Comparison of ENCODE assay signal across 1 cellular context in the genomic region with DNA sequence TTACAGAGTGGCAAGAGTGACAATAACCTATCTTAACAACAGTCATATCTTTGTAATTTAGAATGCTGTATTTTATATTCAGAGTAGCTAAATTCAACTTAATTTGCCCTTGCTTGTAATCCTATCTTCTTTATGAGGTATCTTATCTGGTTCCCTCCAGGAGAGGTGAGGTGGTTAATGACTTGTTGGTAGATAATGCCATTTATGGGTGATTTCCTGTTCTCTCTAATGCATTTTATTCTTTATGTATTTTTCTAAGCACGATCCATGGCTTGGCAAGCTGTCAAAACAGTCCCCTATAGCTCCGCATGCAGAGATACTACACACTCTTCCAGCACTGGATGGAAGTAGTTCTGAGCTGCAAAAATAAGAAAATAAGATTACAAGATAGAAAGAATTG.
TF ChIP-seq lines count a peak whose summit lies in the region.

No MANE protein-coding gene starts in this region.

TF ChIP-seq in HEK293, 187 proteins besides CTCF, POLR2A, EP300 and RAD21 (continued from another document and continues in another):
- TF ChIP-seq SETDB1 (IDR thresholded peaks at IDR 0.05; ENCODE audit: insufficient read length, low read length) (peak; percentile 29), PBX3 (CRISPR knock-in tag; IDR thresholded peaks at IDR 0.05) (no peak), GLI2 (tag by site-specific recombination; IDR thresholded peaks at IDR 0.05; ENCODE audit: borderline replicate concordance, low read depth) (peak; percentile 84), OSR2 (tag by site-specific recombination; IDR thresholded peaks at IDR 0.05) (peak; percentile 97), SCRT2 (tag by site-specific recombination; IDR thresholded peaks at IDR 0.05) (no peak), HOXC10 (CRISPR knock-in tag; IDR thresholded peaks at IDR 0.05) (no peak), ZFP37 (tag by site-specific recombination; IDR thresholded peaks at IDR 0.05) (peak; percentile 46; the same call in 1 of the 2 replicates), ZNF146 (tag by site-specific recombination; IDR thresholded peaks at IDR 0.05) (no peak), ZNF549 (tag by site-specific recombination; IDR thresholded peaks at IDR 0.05) (no peak), ZNF423 (tag by site-specific recombination; IDR thresholded peaks at IDR 0.05) (no peak), FEZF1 (tag by site-specific recombination; IDR thresholded peaks at IDR 0.05) (peak; percentile 99), SP3 (tag by site-specific recombination; IDR thresholded peaks at IDR 0.05) (no peak), ZNF48 (tag by site-specific recombination; IDR thresholded peaks at IDR 0.05) (no peak), ZNF133 (tag by site-specific recombination; IDR thresholded peaks at IDR 0.05) (no peak), INSM2 (tag by site-specific recombination; IDR thresholded peaks at IDR 0.05) (no peak), PRDM2 (tag by site-specific recombination; IDR thresholded peaks at IDR 0.05; ENCODE audit: borderline replicate concordance) (no peak), ZSCAN16 (tag by site-specific recombination; IDR thresholded peaks at IDR 0.05) (no peak), ZNF280D (tag by site-specific recombination; IDR thresholded peaks at IDR 0.05) (no peak), GLIS2 (tag by site-specific recombination; IDR thresholded peaks at IDR 0.05) (no peak), ZNF654 (tag by site-specific recombination; IDR thresholded peaks at IDR 0.05; ENCODE audit: low read depth) (no peak), ZBTB48 (tag by site-specific recombination; IDR thresholded peaks at IDR 0.05) (no peak), ZNF837 (tag by site-specific recombination; IDR thresholded peaks at IDR 0.05) (no peak), ZNF777 (tag by site-specific recombination; IDR thresholded peaks at IDR 0.05; ENCODE audit: borderline replicate concordance) (no peak), ZNF792 (tag by site-specific recombination; IDR thresholded peaks at IDR 0.05) (no peak), YY1 (tag by site-specific recombination; IDR thresholded peaks at IDR 0.05) (no peak; the same call in 1 of the 2 replicates), SALL2 (tag by site-specific recombination; IDR thresholded peaks at IDR 0.05; ENCODE audit: borderline replicate concordance) (no peak), KLF17 (tag by site-specific recombination; IDR thresholded peaks at IDR 0.05) (no peak), ZNF311 (tag by site-specific recombination; IDR thresholded peaks at IDR 0.05; ENCODE audit: borderline replicate concordance) (no peak), ZNF248 (tag by site-specific recombination; IDR thresholded peaks at IDR 0.05) (no peak), KLF9 (tag by site-specific recombination; IDR thresholded peaks at IDR 0.05; ENCODE audit: low read depth) (no peak), OVOL3 (tag by site-specific recombination; IDR thresholded peaks at IDR 0.05) (peak; percentile 85), ZNF747 (tag by site-specific recombination; IDR thresholded peaks at IDR 0.05) (no peak), HOXD13 (CRISPR knock-in tag; IDR thresholded peaks at IDR 0.05; ENCODE audit: borderline replicate concordance) (peak; percentile 95), ZSCAN4 (tag by site-specific recombination; IDR thresholded peaks at IDR 0.05) (no peak), ZNF791 (tag by site-specific recombination; IDR thresholded peaks at IDR 0.05) (no peak), ZNF223 (tag by site-specific recombination; IDR thresholded peaks at IDR 0.05) (no peak), GFI1B (tag by site-specific recombination; IDR thresholded peaks at IDR 0.05) (peak; percentile 69; the same call in 1 of the 2 replicates), ZFP69B (tag by site-specific recombination; IDR thresholded peaks at IDR 0.05) (no peak)
- TF ChIP-seq, protein P1, sequence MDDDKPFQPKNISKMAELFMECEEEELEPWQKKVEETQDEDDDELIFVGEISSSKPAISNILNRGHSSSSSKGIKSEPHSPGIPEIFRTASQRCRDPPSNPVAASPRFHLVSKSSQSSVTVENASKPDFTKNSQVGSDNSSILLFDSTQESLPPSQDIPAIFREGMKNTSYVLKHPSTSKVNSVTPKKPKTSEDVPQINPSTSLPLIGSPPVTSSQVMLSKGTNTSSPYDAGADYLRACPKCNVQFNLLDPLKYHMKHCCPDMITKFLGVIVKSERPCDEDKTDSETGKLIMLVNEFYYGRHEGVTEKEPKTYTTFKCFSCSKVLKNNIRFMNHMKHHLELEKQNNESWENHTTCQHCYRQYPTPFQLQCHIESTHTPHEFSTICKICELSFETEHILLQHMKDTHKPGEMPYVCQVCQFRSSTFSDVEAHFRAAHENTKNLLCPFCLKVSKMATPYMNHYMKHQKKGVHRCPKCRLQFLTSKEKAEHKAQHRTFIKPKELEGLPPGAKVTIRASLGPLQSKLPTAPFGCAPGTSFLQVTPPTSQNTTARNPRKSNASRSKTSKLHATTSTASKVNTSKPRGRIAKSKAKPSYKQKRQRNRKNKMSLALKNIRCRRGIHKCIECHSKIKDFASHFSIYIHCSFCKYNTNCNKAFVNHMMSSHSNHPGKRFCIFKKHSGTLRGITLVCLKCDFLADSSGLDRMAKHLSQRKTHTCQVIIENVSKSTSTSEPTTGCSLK (tag by site-specific recombination; IDR thresholded peaks at IDR 0.05), result no peak
- TF ChIP-seq, protein P2, sequence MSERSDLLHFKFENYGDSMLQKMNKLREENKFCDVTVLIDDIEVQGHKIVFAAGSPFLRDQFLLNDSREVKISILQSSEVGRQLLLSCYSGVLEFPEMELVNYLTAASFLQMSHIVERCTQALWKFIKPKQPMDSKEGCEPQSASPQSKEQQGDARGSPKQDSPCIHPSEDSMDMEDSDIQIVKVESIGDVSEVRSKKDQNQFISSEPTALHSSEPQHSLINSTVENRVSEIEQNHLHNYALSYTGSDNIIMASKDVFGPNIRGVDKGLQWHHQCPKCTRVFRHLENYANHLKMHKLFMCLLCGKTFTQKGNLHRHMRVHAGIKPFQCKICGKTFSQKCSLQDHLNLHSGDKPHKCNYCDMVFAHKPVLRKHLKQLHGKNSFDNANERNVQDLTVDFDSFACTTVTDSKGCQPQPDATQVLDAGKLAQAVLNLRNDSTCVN (tag by site-specific recombination; optimal IDR thresholded peaks at IDR 0.05), result no peak
- TF ChIP-seq, protein P3, sequence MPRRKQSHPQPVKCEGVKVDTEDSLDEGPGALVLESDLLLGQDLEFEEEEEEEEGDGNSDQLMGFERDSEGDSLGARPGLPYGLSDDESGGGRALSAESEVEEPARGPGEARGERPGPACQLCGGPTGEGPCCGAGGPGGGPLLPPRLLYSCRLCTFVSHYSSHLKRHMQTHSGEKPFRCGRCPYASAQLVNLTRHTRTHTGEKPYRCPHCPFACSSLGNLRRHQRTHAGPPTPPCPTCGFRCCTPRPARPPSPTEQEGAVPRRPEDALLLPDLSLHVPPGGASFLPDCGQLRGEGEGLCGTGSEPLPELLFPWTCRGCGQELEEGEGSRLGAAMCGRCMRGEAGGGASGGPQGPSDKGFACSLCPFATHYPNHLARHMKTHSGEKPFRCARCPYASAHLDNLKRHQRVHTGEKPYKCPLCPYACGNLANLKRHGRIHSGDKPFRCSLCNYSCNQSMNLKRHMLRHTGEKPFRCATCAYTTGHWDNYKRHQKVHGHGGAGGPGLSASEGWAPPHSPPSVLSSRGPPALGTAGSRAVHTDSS (tag by site-specific recombination; IDR thresholded peaks at IDR 0.05), result no peak
- TF ChIP-seq, protein P4, sequence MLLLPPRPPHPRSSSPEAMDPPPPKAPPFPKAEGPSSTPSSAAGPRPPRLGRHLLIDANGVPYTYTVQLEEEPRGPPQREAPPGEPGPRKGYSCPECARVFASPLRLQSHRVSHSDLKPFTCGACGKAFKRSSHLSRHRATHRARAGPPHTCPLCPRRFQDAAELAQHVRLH (tag by site-specific recombination; IDR thresholded peaks at IDR 0.05), result peak; percentile 98
